Comparison of ENCODE assay signal across 16 cellular contexts in genomic region chr18:12745095-12745820, GRCh38. TPM values are rescaled to one million over a fixed set of nuclear protein-coding genes. Genes with fewer than 3 reads are reported as not detected.
DNase-seq lines count a peak whose midpoint lies in the region; ATAC-seq, FAIRE-seq and TF ChIP-seq lines count a peak whose summit lies in the region.
"Had no signal": no experiment of that assay in that cellular context is flagged by ENCODE, and none has a peak within 500 bp of the region (broad histone marks: within the 10 kb centered on the region; RNA-seq: fewer than 3 reads in every experiment).

No MANE protein-coding gene starts in this region.

- no peak for ATAC-seq in GM18517 (IDR thresholded peaks at IDR 0.05; ENCODE audit: unreplicated experiment)
- ATAC-seq in GM18907 (IDR thresholded peaks at IDR 0.05; ENCODE audit: unreplicated experiment): no peak

- H3K9me2 ChIP-seq in GM23248 (ENCODE audit: insufficient read depth) (no peaks in the 10 kb centered on the region), OCI-LY7 (ENCODE audit: insufficient read depth, low read length) (no peaks in the 10 kb centered on the region)

- H2AFZ ChIP-seq in GM23248 (peak overlapping the region; percentile 54), OCI-LY7 (ENCODE audit: low read length) (peak overlapping the region; percentile 24; the same call in 1 of the 2 replicates)

- POLR2A ChIA-PET in OCI-LY7 (lab: Charles Lee): interaction anchor here (0.5 to 1.1 kb wide), 3 partner anchors 24 to 138 kb away, joined by 3 to 7 read pairs (median 3); partner anchors contain the start of gene PTPN2

- 9 to 17% methylated on average over 7 of the region's 7 CpGs for WGBS in GM23248 (ENCODE audit: low coverage in 1 of 2, low lambda C conversion rate in 2 of 2, missing lambda C conversion rate in 2 of 2), 2 experiments
- WGBS in small intestine, 3 donors: 81 to 87% (median 83%) methylated on average over 7 of the region's 7 CpGs

- no TSS peak for BruUV-seq in OCI-LY7 (replicated peaks; lab: Mats Ljungman, UMichigan)

- H3K4me2 ChIP-seq in GM23248 (ENCODE audit: unreplicated experiment) (peak overlapping the region; percentile 55), OCI-LY7 (ENCODE audit: low read length) (peak overlapping the region; percentile 25)

- H3K27me3 ChIP-seq in GM23248 (replicated peaks; ENCODE audit: insufficient read depth): no peaks in the 10 kb centered on the region
- no peaks in the 10 kb centered on the region for H3K27me3 ChIP-seq in small intestine (ENCODE audit: control insufficient read depth in 2 of 2, insufficient read depth in 2 of 2, low read length in 2 of 2)

- intact Hi-C loops in OCI-LY7 (cut with micrococcal nuclease; ENCODE audit: unreplicated experiment): no loop called here

- no peaks in the 10 kb centered on the region for H4K20me1 ChIP-seq in GM23248 (ENCODE audit: insufficient read depth)
- no peaks in the 10 kb centered on the region for H4K20me1 ChIP-seq in OCI-LY7 (ENCODE audit: insufficient read depth, low read length)

- CTCF ChIA-PET in OCI-LY7 (lab: Charles Lee; ENCODE audit: unreplicated experiment): interaction anchor here (0.5 to 1.1 kb wide), 2 partner anchors 189 to 404 kb away, joined by 3 read pairs; no protein-coding TSS in a partner anchor

- H3K4me3 ChIP-seq in GM23248 (peak overlapping the region; percentile 12; the same call in 1 of the 2 replicates), OCI-LY7 (ENCODE audit: low read depth, low read length, poor library complexity, severe bottlenecking) (no peak overlapping the region), foreskin fibroblast (ENCODE audit: low read depth in 1 of 2, low read length in 2 of 2) (no peak overlapping the region), small intestine (ENCODE audit: low read depth in 1 of 2, low read length in 2 of 2) (no peak overlapping the region)

- no peak for FAIRE-seq in small intestine (lab: Jason Lieb, UNC)
- FAIRE-seq: GM12892, RCC 7860 had no signal

- DNase-seq in AG20443 (ENCODE audit: low spot score): peak; percentile 49
- DNase-seq in GM23248: peak; percentile 76
- DNase-seq in OCI-LY7 (ENCODE audit: low spot score): no peak
- DNase-seq in foreskin fibroblast: peak; percentile 23 to 62
- DNase-seq in small intestine: no peak
- DNase-seq: DMS53, GOT3, NCI-H1417 treated with DMSO at 0.1 percent for 48 hours, NCI-H2081, NCI-H226, SHP77 treated with DMSO at 0.1 percent for 48 hours had no signal

- in situ Hi-C loops in GM23248 (cut with MboI): loop anchor here (5.0 to 25.0 kb wide), 3 partner anchors 147 to 892 kb away; no protein-coding TSS in a partner anchor

- H3K9ac ChIP-seq in GM23248: no peak overlapping the region

- H3K9me3 ChIP-seq in GM23248 (ENCODE audit: low read depth): no peaks in the 10 kb centered on the region
- no peaks in the 10 kb centered on the region for H3K9me3 ChIP-seq in OCI-LY7 (ENCODE audit: low read length)
- H3K9me3 ChIP-seq in small intestine (ENCODE audit: control insufficient read depth, low read depth): no peaks in the 10 kb centered on the region

- no peaks in the 10 kb centered on the region for H3K79me2 ChIP-seq in GM23248 (ENCODE audit: insufficient read depth)
- H3K79me2 ChIP-seq in OCI-LY7 (ENCODE audit: insufficient read depth, low read depth, low read length): no peaks in the 10 kb centered on the region

- H3K36me3 ChIP-seq in GM23248 (ENCODE audit: low read depth): no peaks in the 10 kb centered on the region
- no peaks in the 10 kb centered on the region for H3K36me3 ChIP-seq in OCI-LY7 (ENCODE audit: insufficient read depth, low read length)
- no peaks in the 10 kb centered on the region for H3K36me3 ChIP-seq in small intestine (ENCODE audit: control insufficient read depth in 2 of 2, insufficient read depth in 2 of 2, low read length in 2 of 2)

- peak overlapping the region; percentile 11; the same call in 1 of the 2 replicates for H3K27ac ChIP-seq in GM23248
- H3K27ac ChIP-seq in OCI-LY7 (ENCODE audit: low read depth, low read length, poor library complexity, severe bottlenecking): no peak overlapping the region
- H3K27ac ChIP-seq in small intestine (ENCODE audit: low read depth in 1 of 2, low read length in 1 of 2): no peak overlapping the region
- H3K27ac ChIP-seq: C4-2B had no signal

- TF ChIP-seq CTCF in OCI-LY7 (conservative IDR thresholded peaks at IDR 0.05; ENCODE audit: low read length) (no peak), foreskin fibroblast (IDR thresholded peaks at IDR 0.05; ENCODE audit: low read depth, low read length) (no peak)

- H3F3A ChIP-seq in GM23248 (ENCODE audit: insufficient read depth): peaks cover 40% of the 10 kb centered on the region

- H3K4me1 ChIP-seq in GM23248 (ENCODE audit: insufficient read depth) (peaks cover 45% of the 10 kb centered on the region), OCI-LY7 (ENCODE audit: insufficient read depth, low read length, poor library complexity, severe bottlenecking) (peaks cover 29% of the 10 kb centered on the region), small intestine (ENCODE audit: control insufficient read depth in 2 of 2, insufficient read depth in 1 of 2, low read depth in 1 of 2, low read length in 1 of 2) (no peaks in the 10 kb centered on the region)

RNA-seq across cellular contexts. Expression of gene PSMG2, which starts 42.4 kb away (rescaled TPM):
- 63.4 and 81.7 TPM in 2 replicates for total RNA-seq in GM23248 (2014; rRNA removed; shearing (Covaris generic))
- polyA plus RNA-seq in GM23248 (2016; fragmentation: Nextera tagmentation; extraction: Ambion mirVana) (125 and 128 TPM in 2 replicates), small intestine (10 to 100 TPM; 76.5 to 83.2 (median 78.4) TPM)
- 61.7 and 69.2 TPM in 2 replicates for total RNA-seq in OCI-LY7 (2014; rRNA removed; shearing (Covaris generic))
- total RNA-seq in OCI-LY7 (2022): 98.8 and 103 TPM in 2 replicates

RNA-seq across cellular contexts. Expression of gene CEP76, which starts 42.7 kb away (rescaled TPM):
- 11.8 and 19.7 TPM in 2 replicates for total RNA-seq in GM23248 (2014; rRNA removed; shearing (Covaris generic))
- polyA plus RNA-seq in GM23248 (2016; fragmentation: Nextera tagmentation; extraction: Ambion mirVana) (6.5 TPM in 2 replicates), small intestine (1 to 10 TPM; 2.7 to 5.7 (median 4.3) TPM)
- total RNA-seq in OCI-LY7 (2014; rRNA removed; shearing (Covaris generic)): 22.1 and 23.7 TPM in 2 replicates
- 13.7 and 14.1 TPM in 2 replicates for total RNA-seq in OCI-LY7 (2022)

Comparison
In these comparisons a context has a peak if more than half of its experiments do, and no peak if none do; other contexts are left out.
1. DNase-seq: peak in AG20443 (single experiment), GM23248 (single experiment) and foreskin fibroblast (2 of 2); none in OCI-LY7 (single experiment) and small intestine (single experiment).